27 cellular contexts compared by ENCODE assay signal in the genomic region with DNA sequence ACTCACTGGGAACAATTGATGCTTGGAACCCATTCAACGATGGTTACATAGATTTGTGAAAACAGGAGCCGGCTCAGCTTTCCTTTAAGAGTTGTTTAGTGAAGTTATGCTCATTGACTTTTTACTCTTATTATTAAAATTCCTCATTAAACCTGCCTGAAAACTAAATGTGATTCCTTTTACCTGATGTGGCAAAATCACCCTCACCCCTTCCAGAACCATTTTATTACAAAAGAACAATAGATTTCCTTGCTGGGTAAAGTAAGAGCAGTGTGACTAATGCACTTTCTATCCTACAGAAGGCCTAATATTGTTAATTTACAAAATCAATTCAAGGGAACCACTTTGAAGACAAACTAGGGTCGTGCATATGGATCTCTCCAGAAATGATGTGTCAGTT.
"Had no signal": no experiment of that assay in that cellular context is flagged by ENCODE, and none has a peak within 500 bp of the region (broad histone marks: within the 10 kb centered on the region; RNA-seq: fewer than 3 reads in every experiment).

No MANE protein-coding gene starts in this region.

- H3K27ac Mint-ChIP-seq: activated CD8-positive, alpha-beta T cell treated with anti-CD3 and anti-CD28 coated beads for 36 hours; activated naive CD4-positive, alpha-beta T cell treated with anti-CD3 and anti-CD28 coated beads, Interleukin-2, amount 10 ng/mL, durations not matched to agents 7 days and 5 days; activated naive CD8-positive, alpha-beta T cell treated with anti-CD3 and anti-CD28 coated beads for 36 hours; activated T-cell treated with anti-CD3 and anti-CD28 coated beads, Interleukin-2, amount 50 U/mL, for 72 hours; activated T-helper 2 cell treated with anti-CD3 and anti-CD28 coated beads, Interferon-gamma antibody, Interleukin-2, Interleukin-4, amounts not matched to agents 10 μg/mL and 5 μg/mL and 100 μg/mL, durations not matched to agents 14 hours and 24 hours and 36 hours; T-helper 2 cell treated with Interferon-gamma antibody and Interleukin-4, amounts not matched to agents 5 μg/mL and 100 μg/mL, for 36 hours had no signal

- H3K4me1 Mint-ChIP-seq: activated naive CD4-positive, alpha-beta T cell treated with anti-CD3 and anti-CD28 coated beads, Interleukin-2, amount 10 ng/mL, durations not matched to agents 7 days and 5 days; activated naive CD8-positive, alpha-beta T cell treated with anti-CD3 and anti-CD28 coated beads for 36 hours had no signal

- H3K36me3 ChIP-seq: brain microvascular endothelial cell, cardiac muscle cell, Peyer's patch, SJSA1 had no signal

- H3K4me3 Mint-ChIP-seq: activated CD8-positive, alpha-beta T cell treated with anti-CD3 and anti-CD28 coated beads for 36 hours; activated naive CD4-positive, alpha-beta T cell treated with anti-CD3 and anti-CD28 coated beads, Interleukin-2, amount 10 ng/mL, durations not matched to agents 7 days and 5 days; activated naive CD8-positive, alpha-beta T cell treated with anti-CD3 and anti-CD28 coated beads for 36 hours; activated T-cell treated with anti-CD3 and anti-CD28 coated beads, Interleukin-2, amount 50 U/mL, for 72 hours; T-helper 2 cell treated with Interferon-gamma antibody and Interleukin-4, amounts not matched to agents 5 μg/mL and 100 μg/mL, for 36 hours had no signal

- H3K36me3 Mint-ChIP-seq: activated naive CD4-positive, alpha-beta T cell treated with anti-CD3 and anti-CD28 coated beads, Interleukin-2, amount 10 ng/mL, durations not matched to agents 7 days and 5 days; activated naive CD8-positive, alpha-beta T cell treated with anti-CD3 and anti-CD28 coated beads for 36 hours had no signal

- H3K27me3 ChIP-seq: brain microvascular endothelial cell, cardiac muscle cell, Peyer's patch, SJSA1 had no signal

- DNase-seq: activated CD4-positive, alpha-beta T cell treated with anti-CD3 and anti-CD28 coated beads for 4 hours; activated CD8-positive, alpha-beta memory T cell treated with anti-CD3 and anti-CD28 coated beads, Interleukin-2, amount 50 U/mL, for 4 hours; activated CD8-positive, alpha-beta T cell treated with anti-CD3 and anti-CD28 coated beads for 36 hours; activated gamma-delta T cell treated with Interleukin-2 at 50 U/mL for 16 hours; activated naive CD4-positive, alpha-beta T cell treated with anti-CD3 and anti-CD28 coated beads, Interleukin-2, amount 10 ng/mL, durations not matched to agents 7 days and 5 days; activated naive CD8-positive, alpha-beta T cell treated with anti-CD3 and anti-CD28 coated beads for 36 hours; activated T-cell treated with anti-CD3 and anti-CD28 coated beads, Interleukin-2, amount 50 U/mL, for 72 hours; brain microvascular endothelial cell; Kasumi-1; KBM-7; NCI-H1048; NCI-H1930; NCI-H2171; NCI-H226; NCI-H526; NCI-H774; NK-92 treated with Interleukin-12 subunit alpha and Interleukin-12 subunit beta, amount 100 ng/mL, for 24 hours; OCI-M1; Peyer's patch; SHP77; SW 1271 had no signal

- H3K4me1 ChIP-seq: Peyer's patch, SJSA1 had no signal

- H3K9me3 ChIP-seq: Peyer's patch, SJSA1 had no signal

- H3K4me3 ChIP-seq: cardiac muscle cell, Peyer's patch, SJSA1 had no signal

- H3K27ac ChIP-seq: brain microvascular endothelial cell, cardiac muscle cell, SJSA1 had no signal

- H3K9me3 Mint-ChIP-seq: activated CD8-positive, alpha-beta T cell treated with anti-CD3 and anti-CD28 coated beads for 36 hours; activated naive CD4-positive, alpha-beta T cell treated with anti-CD3 and anti-CD28 coated beads, Interleukin-2, amount 10 ng/mL, durations not matched to agents 7 days and 5 days; activated naive CD8-positive, alpha-beta T cell treated with anti-CD3 and anti-CD28 coated beads for 36 hours; activated T-cell treated with anti-CD3 and anti-CD28 coated beads, Interleukin-2, amount 50 U/mL, for 72 hours; activated T-helper 2 cell treated with anti-CD3 and anti-CD28 coated beads, Interferon-gamma antibody, Interleukin-2, Interleukin-4, amounts not matched to agents 10 μg/mL and 5 μg/mL and 100 μg/mL, durations not matched to agents 14 hours and 24 hours and 36 hours; T-helper 2 cell treated with Interferon-gamma antibody and Interleukin-4, amounts not matched to agents 5 μg/mL and 100 μg/mL, for 36 hours had no signal

- ATAC-seq: activated CD4-positive, CD25-positive, alpha-beta regulatory T cell treated with anti-CD3 and anti-CD28 coated beads, Interleukin-2, amount 50 U/mL, for 24 hours; activated CD8-positive, alpha-beta T cell treated with anti-CD3 and anti-CD28 coated beads for 36 hours; activated T-cell treated with anti-CD3 and anti-CD28 coated beads, Interleukin-2, amount 50 U/mL, for 72 hours; SK-N-SH treated with all-trans-retinoic acid at 6 μM for 48 hours had no signal

- H3K27me3 Mint-ChIP-seq: activated CD8-positive, alpha-beta T cell treated with anti-CD3 and anti-CD28 coated beads for 36 hours; activated naive CD4-positive, alpha-beta T cell treated with anti-CD3 and anti-CD28 coated beads, Interleukin-2, amount 10 ng/mL, durations not matched to agents 7 days and 5 days had no signal
